12 cellular contexts compared by ENCODE assay signal in genomic region chr9:83472764-83473163, GRCh38.
DNase-seq lines count a peak whose midpoint lies in the region; ATAC-seq and TF ChIP-seq lines count a peak whose summit lies in the region.
"Had no signal": no experiment of that assay in that cellular context is flagged by ENCODE, and none has a peak within 500 bp of the region (broad histone marks: within the 10 kb centered on the region; RNA-seq: fewer than 3 reads in every experiment).

No MANE protein-coding gene starts in this region.

- H3K36me3 ChIP-seq in muscle layer of duodenum (ENCODE audit: control insufficient read depth in 1 of 2, insufficient read depth in 2 of 2, low read length in 2 of 2): no peaks in the 10 kb centered on the region
- H3K36me3 ChIP-seq in ovary: no peaks in the 10 kb centered on the region

- peak overlapping the region; percentile 75 for H3K27ac ChIP-seq in muscle layer of duodenum (ENCODE audit: low read length)
- no peak overlapping the region for H3K27ac ChIP-seq in ovary

- no peaks in the 10 kb centered on the region for H3K9me3 ChIP-seq in muscle layer of duodenum (ENCODE audit: control insufficient read depth in 1 of 2, low read length in 2 of 2)
- no peaks in the 10 kb centered on the region for H3K9me3 ChIP-seq in ovary

- DNase-seq in CD1c-positive myeloid dendritic cell (ENCODE audit: extremely low spot score) (peak; percentile 63), ovary (no peak), NCI-H1694 treated with DMSO at 0.1 percent for 48 hours (lab: John Stamatoyannopoulos, UW) (no peak), NCI-H1436 treated with DMSO at 0.1 percent for 48 hours (lab: John Stamatoyannopoulos, UW) (no peak)
- no peak for DNase-seq in activated naive CD8-positive, alpha-beta T cell treated with anti-CD3 and anti-CD28 coated beads, Interleukin-2, amount 10 ng/mL, durations not matched to agents 7 days and 5 days
- DNase-seq: activated CD4-positive, alpha-beta T cell treated with anti-CD3 and anti-CD28 coated beads for 4 hours; aorta; naive thymus-derived CD8-positive, alpha-beta T cell; NCI-H1694 had no signal

- H3K27me3 ChIP-seq in muscle layer of duodenum (ENCODE audit: low read depth, low read length): no peaks in the 10 kb centered on the region
- no peaks in the 10 kb centered on the region for H3K27me3 ChIP-seq in ovary

- H3K36me3 Mint-ChIP-seq in IgD-negative memory B cell: peaks cover 2% of the 10 kb centered on the region
- H3K36me3 Mint-ChIP-seq in activated naive CD8-positive, alpha-beta T cell treated with anti-CD3 and anti-CD28 coated beads, Interleukin-2, amount 10 ng/mL, durations not matched to agents 7 days and 5 days: peaks cover 2% of the 10 kb centered on the region

- H3K9me3 Mint-ChIP-seq in IgD-negative memory B cell: peaks cover 0 to 4% (median 4%) of the 10 kb centered on the region in 3 donors
- peaks cover 3% of the 10 kb centered on the region for H3K9me3 Mint-ChIP-seq in activated naive CD8-positive, alpha-beta T cell treated with anti-CD3 and anti-CD28 coated beads, Interleukin-2, amount 10 ng/mL, durations not matched to agents 7 days and 5 days

- H3K4me1 ChIP-seq in muscle layer of duodenum (ENCODE audit: control insufficient read depth in 1 of 2, insufficient read depth in 2 of 2, low read length in 2 of 2): no peaks in the 10 kb centered on the region
- H3K4me1 ChIP-seq in ovary (ENCODE audit: insufficient read depth): peaks cover 4% of the 10 kb centered on the region

- H3K27ac Mint-ChIP-seq in IgD-negative memory B cell: peak overlapping the region in 1 of 3 donors; percentile 84
- H3K27ac Mint-ChIP-seq in activated naive CD8-positive, alpha-beta T cell treated with anti-CD3 and anti-CD28 coated beads, Interleukin-2, amount 10 ng/mL, durations not matched to agents 7 days and 5 days: peak overlapping the region; percentile 89

- 90 to 97% (median 97%) methylated on average over 5 of the region's 5 CpGs for WGBS in ovary, 3 donors

- peaks cover 11 to 19% (median 15%) of the 10 kb centered on the region in 3 donors for H3K4me1 Mint-ChIP-seq in IgD-negative memory B cell
- peaks cover 22% of the 10 kb centered on the region for H3K4me1 Mint-ChIP-seq in activated naive CD8-positive, alpha-beta T cell treated with anti-CD3 and anti-CD28 coated beads, Interleukin-2, amount 10 ng/mL, durations not matched to agents 7 days and 5 days

- no peak for TF ChIP-seq CTCF in ovary (IDR thresholded peaks at IDR 0.05)

- POLR2A ChIA-PET in activated naive CD8-positive, alpha-beta T cell treated with anti-CD3 and anti-CD28 coated beads, Interleukin-2, amount 10 ng/mL, durations not matched to agents 7 days and 5 days (lab: Charles Lee): no interaction called here

- H3K4me3 ChIP-seq in muscle layer of duodenum (ENCODE audit: low read depth in 1 of 2, low read length in 2 of 2) (peak overlapping the region in 1 of 2 donors; percentile 31), ovary (no peak overlapping the region)

- TF ChIP-seq EP300 in ovary (IDR thresholded peaks at IDR 0.05): no peak

- intact Hi-C loops in ovary (cut with DNase I): no loop called here

- ATAC-seq in activated naive CD8-positive, alpha-beta T cell treated with anti-CD3 and anti-CD28 coated beads, Interleukin-2, amount 10 ng/mL, durations not matched to agents 7 days and 5 days (ENCODE audit: low read depth): no peak
- no peak for ATAC-seq in GM21723 (IDR thresholded peaks at IDR 0.05; ENCODE audit: unreplicated experiment)
- ATAC-seq: naive thymus-derived CD8-positive, alpha-beta T cell had no signal

- peak overlapping the region in 3 of 4 donors; percentile 39 to 87 (median 57) for H3K4me3 Mint-ChIP-seq in IgD-negative memory B cell
- H3K4me3 Mint-ChIP-seq in activated naive CD8-positive, alpha-beta T cell treated with anti-CD3 and anti-CD28 coated beads, Interleukin-2, amount 10 ng/mL, durations not matched to agents 7 days and 5 days: peak overlapping the region; percentile 79

- TF ChIP-seq POLR2A in ovary (IDR thresholded peaks at IDR 0.05): no peak

- H3K27me3 Mint-ChIP-seq in IgD-negative memory B cell: peaks cover 3% of the 10 kb centered on the region
- no peaks in the 10 kb centered on the region for H3K27me3 Mint-ChIP-seq in activated naive CD8-positive, alpha-beta T cell treated with anti-CD3 and anti-CD28 coated beads, Interleukin-2, amount 10 ng/mL, durations not matched to agents 7 days and 5 days
